ENCODE assay signal across 19 cellular contexts in genomic region chr7:4227105-4228010, GRCh38.
DNase-seq lines count a peak whose midpoint lies in the region; ATAC-seq and TF ChIP-seq lines count a peak whose summit lies in the region.
"Had no signal": no experiment of that assay in that cellular context is flagged by ENCODE, and none has a peak within 500 bp of the region (broad histone marks: within the 10 kb centered on the region; RNA-seq: fewer than 3 reads in every experiment).

No MANE protein-coding gene starts in this region.

- H3K27ac ChIP-seq in dorsolateral prefrontal cortex (peak overlapping the region in 42 of 59 donors; percentile 3 to 80 (median 53)), tibial artery (no peak overlapping the region)
- H3K27ac ChIP-seq: adrenal gland, gastroesophageal sphincter, left ventricle myocardium inferior, sigmoid colon had no signal

- H3K4me3 ChIP-seq in dorsolateral prefrontal cortex (peak overlapping the region in 41 of 59 donors; percentile 2 to 54 (median 26)), tibial artery (no peak overlapping the region)
- H3K4me3 ChIP-seq: adrenal gland, gastroesophageal sphincter, left ventricle myocardium inferior, sigmoid colon had no signal

- ATAC-seq in stimulated activated effector memory CD8-positive, alpha-beta T cell treated with anti-CD3 and anti-CD28 coated beads, Interleukin-12 subunit alpha, Interleukin-12 subunit beta, amount 100 ng/mL, for 72 hours = no peak
- ATAC-seq: gastroesophageal sphincter had no signal

- no peaks in the 10 kb centered on the region for H3K27me3 Mint-ChIP-seq in progenitor cell of endocrine pancreas
- H3K27me3 Mint-ChIP-seq: activated B cell treated with CpG ODN at 0.5 μM for 24 hours had no signal

- intact Hi-C loops in dorsolateral prefrontal cortex (cut with DNase I) (no loop called here), tibial artery (cut with DNase I; ENCODE audit: low total_unique reads) (no loop called here)

- DNase-seq in Daoy (ENCODE audit: low read depth) (peak; percentile 32), NCI-H2171 treated with DMSO at 0.1 percent for 48 hours (lab: John Stamatoyannopoulos, UW) (peak; percentile 94), dorsolateral prefrontal cortex (peak in 4 of 10 donors; percentile 29 to 62 (median 43)), pons (ENCODE audit: low spot score) (peak; percentile 8), tibial artery (no peak), progenitor cell of endocrine pancreas (ENCODE audit: low spot score, unreplicated experiment) (no peak)
- no peak for DNase-seq in NK-92 treated with Interleukin-12 subunit alpha and Interleukin-12 subunit beta, amount 100 ng/mL, for 24 hours (lab: John Stamatoyannopoulos, UW)
- DNase-seq in stimulated activated effector memory CD8-positive, alpha-beta T cell treated with anti-CD3 and anti-CD28 coated beads, Interleukin-12 subunit alpha, Interleukin-12 subunit beta, amount 100 ng/mL, for 72 hours (ENCODE audit: low spot score in 2 of 2) = no peak
- DNase-seq: activated B cell treated with CpG ODN at 0.5 μM for 24 hours; adrenal gland; cerebellar nuclear complex; left ventricle myocardium inferior; NCI-H1930; occipital lobe; Right ventricle myocardium superior; sigmoid colon; stimulated activated CD4-positive, alpha-beta T cell treated with anti-CD3 and anti-CD28 coated beads, Interleukin-4, amount 100 ng/mL, for 24 hours; T-helper 2 cell had no signal

- H3K27me3 ChIP-seq in dorsolateral prefrontal cortex (no peaks in the 10 kb centered on the region), tibial artery (no peaks in the 10 kb centered on the region)
- H3K27me3 ChIP-seq: adrenal gland, gastroesophageal sphincter, sigmoid colon had no signal

- H3K4me1 ChIP-seq in tibial artery = no peaks in the 10 kb centered on the region
- H3K4me1 ChIP-seq: adrenal gland, gastroesophageal sphincter, left ventricle myocardium inferior had no signal

- no peak overlapping the region for H3K27ac Mint-ChIP-seq in progenitor cell of endocrine pancreas
- H3K27ac Mint-ChIP-seq in stimulated activated effector memory CD8-positive, alpha-beta T cell treated with anti-CD3 and anti-CD28 coated beads, Interleukin-12 subunit alpha, Interleukin-12 subunit beta, amount 100 ng/mL, for 72 hours = no peak overlapping the region
- H3K27ac Mint-ChIP-seq: activated B cell treated with CpG ODN at 0.5 μM for 24 hours had no signal

- TF ChIP-seq CTCF in dorsolateral prefrontal cortex (IDR thresholded peaks at IDR 0.05 in 54 of 56, conservative IDR thresholded peaks at IDR 0.05 in 2 of 56; ENCODE audit: low read depth in 1 of 56, partially characterized antibody in 56 of 56) (no peak), tibial artery (IDR thresholded peaks at IDR 0.05) (no peak), progenitor cell of endocrine pancreas (IDR thresholded peaks at IDR 0.05; ENCODE audit: unreplicated experiment) (no peak)

- peaks cover 3% of the 10 kb centered on the region for H3K4me1 Mint-ChIP-seq in progenitor cell of endocrine pancreas (ENCODE audit: low read depth)
- no peaks in the 10 kb centered on the region for H3K4me1 Mint-ChIP-seq in stimulated activated effector memory CD8-positive, alpha-beta T cell treated with anti-CD3 and anti-CD28 coated beads, Interleukin-12 subunit alpha, Interleukin-12 subunit beta, amount 100 ng/mL, for 72 hours
- H3K4me1 Mint-ChIP-seq: activated B cell treated with CpG ODN at 0.5 μM for 24 hours had no signal

- no peak overlapping the region for H3K4me3 Mint-ChIP-seq in progenitor cell of endocrine pancreas (ENCODE audit: low read depth)
- no peak overlapping the region for H3K4me3 Mint-ChIP-seq in stimulated activated effector memory CD8-positive, alpha-beta T cell treated with anti-CD3 and anti-CD28 coated beads, Interleukin-12 subunit alpha, Interleukin-12 subunit beta, amount 100 ng/mL, for 72 hours
- H3K4me3 Mint-ChIP-seq: activated B cell treated with CpG ODN at 0.5 μM for 24 hours had no signal

- H3K36me3 ChIP-seq in tibial artery = peaks cover 16 to 22% (median 22%) of the 10 kb centered on the region in 3 donors
- H3K36me3 ChIP-seq: adrenal gland, gastroesophageal sphincter, left ventricle myocardium inferior, sigmoid colon had no signal

- no peaks in the 10 kb centered on the region for H3K9me3 Mint-ChIP-seq in progenitor cell of endocrine pancreas (ENCODE audit: low read depth)
- H3K9me3 Mint-ChIP-seq in stimulated activated effector memory CD8-positive, alpha-beta T cell treated with anti-CD3 and anti-CD28 coated beads, Interleukin-12 subunit alpha, Interleukin-12 subunit beta, amount 100 ng/mL, for 72 hours = no peaks in the 10 kb centered on the region
- H3K9me3 Mint-ChIP-seq: activated B cell treated with CpG ODN at 0.5 μM for 24 hours had no signal

- peaks cover 14% of the 10 kb centered on the region for H3K36me3 Mint-ChIP-seq in progenitor cell of endocrine pancreas (ENCODE audit: insufficient read depth)
- no peaks in the 10 kb centered on the region for H3K36me3 Mint-ChIP-seq in stimulated activated effector memory CD8-positive, alpha-beta T cell treated with anti-CD3 and anti-CD28 coated beads, Interleukin-12 subunit alpha, Interleukin-12 subunit beta, amount 100 ng/mL, for 72 hours

- H3K9me3 ChIP-seq in tibial artery = no peaks in the 10 kb centered on the region
- H3K9me3 ChIP-seq: adrenal gland, gastroesophageal sphincter, left ventricle myocardium inferior, sigmoid colon had no signal

Comparison
In these comparisons a context has a peak if more than half of its experiments do, and no peak if none do; other contexts are left out.
1. DNase-seq: peak in Daoy (single experiment), NCI-H2171 treated with DMSO at 0.1 percent for 48 hours (single experiment) and pons (single experiment); none in tibial artery (0 of 2), progenitor cell of endocrine pancreas (single experiment), NK-92 treated with Interleukin-12 subunit alpha and Interleukin-12 subunit beta, amount 100 ng/mL, for 24 hours (single experiment) and stimulated activated effector memory CD8-positive, alpha-beta T cell treated with anti-CD3 and anti-CD28 coated beads, Interleukin-12 subunit alpha, Interleukin-12 subunit beta, amount 100 ng/mL, for 72 hours (0 of 2).
2. H3K27ac ChIP-seq: peak in dorsolateral prefrontal cortex (42 of 59); none in tibial artery (0 of 2).
3. H3K4me3 ChIP-seq: peak in dorsolateral prefrontal cortex (41 of 59); none in tibial artery (0 of 2).